Comparison of ENCODE assay signal across 8 cellular contexts in the genomic region with DNA sequence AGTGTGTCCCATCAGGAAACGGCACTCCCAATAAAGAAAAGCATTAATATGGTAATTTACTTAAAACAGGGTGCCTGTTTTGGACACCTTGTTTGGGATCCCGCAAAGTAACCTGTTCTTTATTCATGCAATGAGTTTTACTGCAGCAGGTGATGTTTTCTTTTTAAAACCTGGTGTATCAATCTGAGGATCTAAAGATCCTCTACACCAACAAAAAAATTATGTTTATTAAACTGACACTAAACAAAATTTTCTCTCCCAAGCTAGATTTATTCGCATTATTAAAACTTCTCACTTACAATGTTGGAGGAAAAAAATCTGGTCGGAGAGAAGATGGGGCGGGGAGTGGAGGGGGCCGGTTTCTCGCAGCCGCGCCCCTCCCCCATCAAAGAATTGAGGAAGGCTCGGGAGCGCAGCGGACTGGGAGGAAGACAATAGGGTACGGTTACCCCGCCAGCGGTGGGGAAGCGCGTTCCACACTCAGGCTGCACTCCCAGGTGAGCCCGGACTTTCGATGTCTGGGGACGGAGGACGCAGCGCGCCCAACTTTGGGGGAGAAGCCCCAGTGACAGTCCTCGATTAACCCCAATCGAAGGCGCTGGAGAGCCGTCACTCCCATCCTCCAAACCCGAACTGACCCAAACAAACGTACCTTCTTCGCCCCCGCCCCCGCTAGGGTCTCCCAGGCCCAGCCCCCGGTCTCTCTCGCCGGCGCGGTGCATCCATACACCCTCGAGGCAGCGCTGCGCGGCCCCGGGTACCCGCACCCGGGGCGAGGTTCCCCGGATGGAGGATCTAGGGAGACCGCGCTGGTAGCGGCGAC. TPM values are rescaled to one million over a fixed set of nuclear protein-coding genes. Genes with fewer than 3 reads are reported as not detected.
DNase-seq lines count a peak whose midpoint lies in the region; ATAC-seq and TF ChIP-seq lines count a peak whose summit lies in the region.

No MANE protein-coding gene starts in this region.

- no TSS peak for BruUV-seq in Calu3 (replicated peaks; lab: Mats Ljungman, UMichigan)

- peak overlapping the region; percentile 70 to 84 for H3K4me3 ChIP-seq in duodenal mucosa (ENCODE audit: low read depth in 1 of 2, low read length in 2 of 2)

- peaks cover 13 to 21% of the 10 kb centered on the region in 2 donors for H3K27me3 ChIP-seq in duodenal mucosa (ENCODE audit: control insufficient read depth in 1 of 2, insufficient read depth in 2 of 2, low read length in 2 of 2)

- H3K27ac ChIP-seq in duodenal mucosa (ENCODE audit: low read depth, low read length), result peak overlapping the region; percentile 75

- H3K9ac ChIP-seq in duodenal mucosa (ENCODE audit: low read depth in 1 of 2, low read length in 2 of 2), result peak overlapping the region; percentile 51 to 66

- peak overlapping the region; percentile 86 for H3K4me3 Mint-ChIP-seq in Calu3 (ENCODE audit: low read depth, unreplicated experiment)
- H3K4me3 Mint-ChIP-seq in natural killer cell, result peak overlapping the region; percentile 53

- no peaks in the 10 kb centered on the region for H3K36me3 ChIP-seq in duodenal mucosa (ENCODE audit: control insufficient read depth in 1 of 2, insufficient read depth in 2 of 2, low read length in 2 of 2)

- peak; percentile 76 for DNase-seq in Calu3
- peak; percentile 9 for DNase-seq in NCI-H2107 (lab: John Stamatoyannopoulos, UW)
- DNase-seq in natural killer cell, result no peak
- no peak for DNase-seq in RPMI8226
- no peak for DNase-seq in SIG-M5 treated with dmso at 0.1 percent for 504 hours (lab: John Stamatoyannopoulos, UW; ENCODE audit: unreplicated experiment)

- H3K4me1 ChIP-seq in duodenal mucosa (ENCODE audit: control insufficient read depth in 1 of 2, insufficient read depth in 2 of 2, low read length in 2 of 2), result peaks cover 8 to 25% of the 10 kb centered on the region in 2 donors

- CTCF ChIA-PET in Calu3 (lab: Charles Lee), result interaction anchor here (0.7 to 1.1 kb wide), 2 partner anchors 90 to 174 kb away, joined by 3 read pairs; no protein-coding TSS in a partner anchor

- TF ChIP-seq CTCF in Calu3 (IDR thresholded peaks at IDR 0.05; ENCODE audit: unreplicated experiment), result no peak
- no peak for TF ChIP-seq CTCF in natural killer cell (IDR thresholded peaks at IDR 0.05)

- peaks cover 75% of the 10 kb centered on the region for H3K36me3 Mint-ChIP-seq in Calu3 (ENCODE audit: insufficient read depth, unreplicated experiment)
- no peaks in the 10 kb centered on the region for H3K36me3 Mint-ChIP-seq in natural killer cell

- H3K27me3 Mint-ChIP-seq in Calu3 (ENCODE audit: unreplicated experiment) (no peaks in the 10 kb centered on the region), natural killer cell (ENCODE audit: low read depth in 2 of 2) (peaks cover 30 to 54% of the 10 kb centered on the region in 2 donors)

- ATAC-seq in natural killer cell (no peak), GM21737 (IDR thresholded peaks at IDR 0.05; ENCODE audit: unreplicated experiment) (no peak), HG02798 (IDR thresholded peaks at IDR 0.05; ENCODE audit: poor library complexity, unreplicated experiment) (no peak)

- no peaks in the 10 kb centered on the region for H3K9me3 Mint-ChIP-seq in Calu3 (ENCODE audit: low read depth, unreplicated experiment)
- H3K9me3 Mint-ChIP-seq in natural killer cell, result no peaks in the 10 kb centered on the region

- H3K4me1 Mint-ChIP-seq in Calu3 (ENCODE audit: low read depth, unreplicated experiment), result peaks cover 16% of the 10 kb centered on the region
- H3K4me1 Mint-ChIP-seq in natural killer cell, result no peaks in the 10 kb centered on the region

- no peaks in the 10 kb centered on the region for H3K9me3 ChIP-seq in duodenal mucosa (ENCODE audit: control insufficient read depth in 1 of 2, low read length in 2 of 2)

- intact Hi-C loops in Calu3 (cut with micrococcal nuclease; ENCODE audit: unreplicated experiment) (loop anchor here (2.0 kb wide), 1 partner anchor 174 kb away; no protein-coding TSS in a partner anchor), natural killer cell (cut with micrococcal nuclease) (no loop called here)

- peak overlapping the region; percentile 94 for H3K27ac Mint-ChIP-seq in Calu3 (ENCODE audit: unreplicated experiment)
- H3K27ac Mint-ChIP-seq in natural killer cell, result no peak overlapping the region

RNA-seq across cellular contexts. Expression of a gene that starts 1.3 kb away (rescaled TPM):
- total RNA-seq in Calu3 (2022), result 1,415 and 1,595 TPM in 2 replicates
- 1 to 10 TPM in 2 of 3 donors, under 1 TPM in 1; 0.77 to 1.4 (median 1.2) TPM for total RNA-seq in natural killer cell

RNA-seq across cellular contexts. Expression of a gene that starts 54.8 kb away (rescaled TPM):
- 19.1 and 24.2 TPM in 2 replicates for total RNA-seq in Calu3 (2022)
- total RNA-seq in natural killer cell, result 10 to 100 TPM in 2 of 3 donors, 1 to 10 TPM in 1; 9.4 to 15.3 (median 10.9) TPM

Comparison
In these comparisons a context has a peak if more than half of its experiments do, and no peak if none do; other contexts are left out.
1. DNase-seq: peak in Calu3 (single experiment) and NCI-H2107 (single experiment); none in natural killer cell (single experiment), RPMI8226 (single experiment) and SIG-M5 treated with dmso at 0.1 percent for 504 hours (single experiment).
2. RNA of a gene that starts 1.3 kb away (total RNA-seq): 1,415 to 1,595 TPM in Calu3; 0.77 to 1.4 TPM in natural killer cell; every median in the first group is over 100 times any median in the second.